11 cellular contexts compared by ENCODE assay signal in genomic region chr5:177510567-177511053, GRCh38. TPM values are rescaled to one million over a fixed set of nuclear protein-coding genes. Genes with fewer than 3 reads are reported as not detected.
DNase-seq lines count a peak whose midpoint lies in the region; ATAC-seq, FAIRE-seq and TF ChIP-seq lines count a peak whose summit lies in the region.
"Had no signal": no experiment of that assay in that cellular context is flagged by ENCODE, and none has a peak within 500 bp of the region (broad histone marks: within the 10 kb centered on the region; RNA-seq: fewer than 3 reads in every experiment).

No MANE protein-coding gene starts in this region.

- H3K27me3 ChIP-seq in BLaER1 treated with 17β-estradiol and CSF1 and Interleukin-3, amounts not matched to agents 10 nM and 100 nM: no peaks in the 10 kb centered on the region
- H3K27me3 ChIP-seq in K562 (ENCODE audit: control insufficient read depth in 2 of 2, insufficient read depth in 2 of 2, low read length in 2 of 2) (no peaks in the 10 kb centered on the region), gastroesophageal sphincter (no peaks in the 10 kb centered on the region)
- H3K27me3 ChIP-seq: tibial artery had no signal

- H2AFZ ChIP-seq in K562 (ENCODE audit: low read depth, low read length): no peak overlapping the region

- POLR2A ChIA-PET in K562 (lab: Yijun Ruan, JAX): interaction anchor here (1.0 to 4.5 kb wide), 4 partner anchors 12 to 15 kb away, joined by 3 to 26 read pairs (median 7); partner anchors contain the start of gene PDLIM7

- TF ChIP-seq EP300 in K562 (IDR thresholded peaks at IDR 0.05; ENCODE audit: low read length) (no peak), gastroesophageal sphincter (IDR thresholded peaks at IDR 0.05) (no peak)

- FAIRE-seq in K562 (lab: Jason Lieb, UNC): peak; percentile 58

- WGBS in K562 (ENCODE audit: insufficient coverage, low coverage, missing lambda C conversion rate): 86% methylated on average over 14 of the region's 15 CpGs
- WGBS in gastroesophageal sphincter (ENCODE audit: low coverage in 1 of 2), 2 donors: 83 to 92% methylated on average over 6 to 11 of the region's 15 CpGs

- TF ChIP-seq POLR2A in K562 (conservative IDR thresholded peaks at IDR 0.05) (peak; percentile 24; the same call in 1 of the 2 replicates), gastroesophageal sphincter (IDR thresholded peaks at IDR 0.05) (no peak)

- H4K20me1 ChIP-seq in BLaER1 treated with 17β-estradiol and CSF1 and Interleukin-3, amounts not matched to agents 10 nM and 100 nM: peaks cover 10 to 37% (median 30%) of the 10 kb centered on the region in 11 experiments; a peak in 20 of 22 replicates
- no peaks in the 10 kb centered on the region for H4K20me1 ChIP-seq in K562 (replicated peaks; ENCODE audit: control insufficient read depth, insufficient read depth, low read length)

- H3K4me1 ChIP-seq in BLaER1 treated with 17β-estradiol and CSF1 and Interleukin-3, amounts not matched to agents 10 nM and 100 nM: peaks cover 70 to 86% (median 78%) of the 10 kb centered on the region in 10 experiments
- H3K4me1 ChIP-seq in K562 (replicated peaks in 1 of 2; ENCODE audit: control insufficient read depth in 2 of 2, insufficient read depth in 2 of 2, low read length in 2 of 2) (peaks cover 28 to 58% of the 10 kb centered on the region in 2 experiments), gastroesophageal sphincter (peaks cover 0 to 17% (median 3%) of the 10 kb centered on the region in 3 donors)

- H3K9me3 ChIP-seq in BLaER1 treated with 17β-estradiol and CSF1 and Interleukin-3, amounts not matched to agents 10 nM and 100 nM (replicated peaks in 1 of 11): no peaks in the 10 kb centered on the region
- no peaks in the 10 kb centered on the region for H3K9me3 ChIP-seq in K562 (replicated peaks; ENCODE audit: control insufficient read depth, insufficient read depth, low read depth, low read length)
- H3K9me3 ChIP-seq in gastroesophageal sphincter: no peaks in the 10 kb centered on the region
- H3K9me3 ChIP-seq: tibial artery had no signal

- no peak for TF ChIP-seq RAD21 in K562 (CRISPR knock-in tag; conservative IDR thresholded peaks at IDR 0.05 in 1 of 2, IDR thresholded peaks at IDR 0.05 in 1 of 2)

- TF ChIP-seq CTCF in K562 (IDR thresholded peaks at IDR 0.05 in 2 of 3, conservative IDR thresholded peaks at IDR 0.05 in 1 of 3; ENCODE audit: insufficient read depth in 2 of 3, low read depth in 1 of 3, low read length in 3 of 3): no peak
- TF ChIP-seq CTCF in gastroesophageal sphincter (IDR thresholded peaks at IDR 0.05): no peak

- peak overlapping the region; percentile 93 to 100 (median 98) for H3K27ac ChIP-seq in BLaER1 treated with 17β-estradiol and CSF1 and Interleukin-3, amounts not matched to agents 10 nM and 100 nM
- H3K27ac ChIP-seq in K562 (ENCODE audit: extremely low read depth, low read depth, low read length) (peak overlapping the region; percentile 80; the same call in 1 of the 3 replicates), gastroesophageal sphincter (no peak overlapping the region)
- H3K27ac ChIP-seq: tibial artery had no signal

- ATAC-seq in GM19452 (IDR thresholded peaks at IDR 0.05; ENCODE audit: unreplicated experiment) (peak; percentile 47), HG03521 (IDR thresholded peaks at IDR 0.05; ENCODE audit: unreplicated experiment) (peak; percentile 29), K562 (no peak), HG02763 (IDR thresholded peaks at IDR 0.05; ENCODE audit: unreplicated experiment) (no peak), gastroesophageal sphincter (no peak)

- no TSS peak for BruUV-seq in K562 (replicated peaks; lab: Mats Ljungman, UMichigan)

- intact Hi-C loops in K562 (cut with micrococcal nuclease): no loop called here

- H3K9ac ChIP-seq in BLaER1 treated with 17β-estradiol and CSF1 and Interleukin-3, amounts not matched to agents 10 nM and 100 nM: peak overlapping the region; percentile 91 to 100 (median 95)
- peak overlapping the region in 1 of 2 experiments; percentile 53; a peak in 2 of 4 replicates for H3K9ac ChIP-seq in K562 (ENCODE audit: insufficient read depth in 1 of 2, low read depth in 2 of 2, low read length in 2 of 2)

- H3K36me3 ChIP-seq in BLaER1 treated with 17β-estradiol and CSF1 and Interleukin-3, amounts not matched to agents 10 nM and 100 nM: peaks cover 65 to 83% (median 70%) of the 10 kb centered on the region in 11 experiments
- peaks cover 75% of the 10 kb centered on the region for H3K36me3 ChIP-seq in K562 (ENCODE audit: control insufficient read depth, insufficient read depth, low read length)
- H3K36me3 ChIP-seq in gastroesophageal sphincter: peaks cover 0 to 57% of the 10 kb centered on the region in 2 donors

- H3K79me2 ChIP-seq in K562 (ENCODE audit: control insufficient read depth, insufficient read depth, low read length): peaks cover 28% of the 10 kb centered on the region

- peak overlapping the region; percentile 94 to 100 (median 99) for H3K4me2 ChIP-seq in BLaER1 treated with 17β-estradiol and CSF1 and Interleukin-3, amounts not matched to agents 10 nM and 100 nM
- no peak overlapping the region for H3K4me2 ChIP-seq in K562 (ENCODE audit: insufficient read depth, low read length)

- in situ Hi-C loops in K562 (cut with MboI): no loop called here

- no peak for DNase-seq in K562 (ENCODE audit: extremely low read depth in 1 of 4, low spot score in 3 of 4)
- DNase-seq in NCI-H187 (lab: John Stamatoyannopoulos, UW): no peak
- DNase-seq in dermis blood vessel endothelial cell: no peak
- DNase-seq: activated CD4-positive, alpha-beta T cell treated with anti-CD3 and anti-CD28 coated beads, Interleukin-2, amount 10 ng/mL, durations not matched to agents 24 days and 14 days; NCI-H524; tibial artery had no signal

- H3K9me1 ChIP-seq in K562 (ENCODE audit: control insufficient read depth, insufficient read depth, low read length): no peaks in the 10 kb centered on the region

- CTCF ChIA-PET in K562 (lab: Yijun Ruan, JAX; ENCODE audit: low intra/inter-chr PET ratio): interaction anchor here (0.6 kb wide), 1 partner anchor 54 kb away, joined by 3 read pairs; no protein-coding TSS in a partner anchor

- peak overlapping the region; percentile 74 to 92 (median 79); a peak in 19 of 20 replicates for H3K4me3 ChIP-seq in BLaER1 treated with 17β-estradiol and CSF1 and Interleukin-3, amounts not matched to agents 10 nM and 100 nM
- H3K4me3 ChIP-seq in K562 (no peak overlapping the region), gastroesophageal sphincter (no peak overlapping the region)
- H3K4me3 ChIP-seq: tibial artery had no signal

RNA-seq across cellular contexts. Expression of gene DOK3, which starts 1.0 kb away (rescaled TPM):
- 31.3 and 80.0 TPM in 2 replicates for total RNA-seq in K562 (2011; cell fraction: chromatin; rRNA removed; ENCODE audit: low replicate concordance)
- total RNA-seq in K562 (2011; cell fraction: nucleolus; rRNA removed): 40.8 and 45.7 TPM in 2 replicates
- total RNA-seq in K562 (2011; cell fraction: nucleoplasm; rRNA removed): 31.9 and 45.3 TPM in 2 replicates
- total RNA-seq in K562 (2014; rRNA removed) (9.2 and 11.0 TPM in 2 replicates), K562 (2014; rRNA removed; fragmentation: Illumina TruSeq; extraction: Trizol) (2.0 TPM in 2 replicates), K562 (2015; rRNA removed; fragmentation: Illumina TruSeq; extraction: Trizol) (5.9 and 7.2 TPM in 2 replicates), K562 (2021) (15.7 and 21.1 TPM in 2 replicates), gastroesophageal sphincter (10 to 100 TPM in 1 of 4 donors, 1 to 10 TPM in 3; 6.1 to 16.6 (median 6.6) TPM), dermis blood vessel endothelial cell (2.0 and 4.6 TPM in 2 replicates)
- polyA plus RNA-seq in K562 (2011; rRNA removed) (8.0 and 16.1 TPM in 2 replicates), K562 (2014; fragmentation: Illumina TruSeq; extraction: Trizol) (10.1 and 12.5 TPM in 2 replicates), K562 (2014; fragmentation: Nextera tagmentation; extraction: Ambion mirVana) (1 to 10 TPM; 1.3 to 1.7 TPM), K562 (2014; rRNA removed) (16.9 and 23.0 TPM in 2 replicates)
- 15.1 and 21.5 TPM in 2 replicates for polyA plus RNA-seq in K562 (2011; cell fraction: cytosol; rRNA removed)
- 70.3 and 111 TPM in 2 replicates for polyA plus RNA-seq in K562 (2011; cell fraction: nucleus; rRNA removed)
- 14.5 and 23.5 TPM in 2 replicates for polyA plus RNA-seq in K562 (2012)
- 3.9 and 4.1 TPM in 2 replicates for polyA minus RNA-seq in K562 (2011; rRNA and poly(A)+ RNA removed)
- 7.4 and 11.9 TPM in 2 replicates for polyA minus RNA-seq in K562 (2011; cell fraction: cytosol; rRNA and poly(A)+ RNA removed)
- 18.3 and 19.9 TPM in 2 replicates for polyA minus RNA-seq in K562 (2011; cell fraction: nucleus; rRNA and poly(A)+ RNA removed)

RNA-seq across cellular contexts. Expression of gene DDX41, which starts 6.2 kb away (rescaled TPM):
- total RNA-seq in K562 (2011; cell fraction: chromatin; rRNA removed; ENCODE audit: low replicate concordance): 156 and 392 TPM in 2 replicates
- total RNA-seq in K562 (2011; cell fraction: nucleolus; rRNA removed): 235 and 242 TPM in 2 replicates
- total RNA-seq in K562 (2011; cell fraction: nucleoplasm; rRNA removed): 123 and 170 TPM in 2 replicates
- 284 and 396 TPM in 2 replicates for total RNA-seq in K562 (2014; rRNA removed)
- total RNA-seq in K562 (2014; rRNA removed; fragmentation: Illumina TruSeq; extraction: Trizol): 41.4 and 53.7 TPM in 2 replicates
- 97.1 and 116 TPM in 2 replicates for total RNA-seq in K562 (2015; rRNA removed; fragmentation: Illumina TruSeq; extraction: Trizol)
- total RNA-seq in K562 (2021): 164 and 167 TPM in 2 replicates
- 138 and 148 TPM in 2 replicates for polyA plus RNA-seq in K562 (2011; rRNA removed)
- polyA plus RNA-seq in K562 (2011; cell fraction: cytosol; rRNA removed): 199 and 327 TPM in 2 replicates
- 545 and 753 TPM in 2 replicates for polyA plus RNA-seq in K562 (2011; cell fraction: nucleus; rRNA removed)
- polyA plus RNA-seq in K562 (2012): 166 and 178 TPM in 2 replicates
- polyA plus RNA-seq in K562 (2014; fragmentation: Illumina TruSeq; extraction: Trizol): 94.9 and 113 TPM in 2 replicates
- 10 to 100 TPM; 38.2 to 60.1 TPM for polyA plus RNA-seq in K562 (2014; fragmentation: Nextera tagmentation; extraction: Ambion mirVana)
- 234 and 236 TPM in 2 replicates for polyA plus RNA-seq in K562 (2014; rRNA removed)
- polyA minus RNA-seq in K562 (2011; rRNA and poly(A)+ RNA removed): 143 and 154 TPM in 2 replicates
- polyA minus RNA-seq in K562 (2011; cell fraction: cytosol; rRNA and poly(A)+ RNA removed): 157 and 376 TPM in 2 replicates
- polyA minus RNA-seq in K562 (2011; cell fraction: nucleus; rRNA and poly(A)+ RNA removed): 191 and 218 TPM in 2 replicates
- 10 to 100 TPM; 64.5 to 80.8 (median 68.5) TPM for total RNA-seq in gastroesophageal sphincter
- 68.2 and 98.8 TPM in 2 replicates for total RNA-seq in dermis blood vessel endothelial cell

RNA-seq across cellular contexts. Expression of gene PDLIM7, which starts 13.2 kb away (rescaled TPM):
- total RNA-seq in K562 (2011; cell fraction: chromatin; rRNA removed; ENCODE audit: low replicate concordance): 145 and 420 TPM in 2 replicates
- 271 and 275 TPM in 2 replicates for total RNA-seq in K562 (2011; cell fraction: nucleolus; rRNA removed)
- 200 and 231 TPM in 2 replicates for total RNA-seq in K562 (2011; cell fraction: nucleoplasm; rRNA removed)
- total RNA-seq in K562 (2014; rRNA removed): 85.6 and 89.0 TPM in 2 replicates
- 6.4 and 10.4 TPM in 2 replicates for total RNA-seq in K562 (2014; rRNA removed; fragmentation: Illumina TruSeq; extraction: Trizol)
- total RNA-seq in K562 (2015; rRNA removed; fragmentation: Illumina TruSeq; extraction: Trizol): 32.6 and 38.1 TPM in 2 replicates
- 112 and 124 TPM in 2 replicates for total RNA-seq in K562 (2021)
- 34.7 and 66.8 TPM in 2 replicates for polyA plus RNA-seq in K562 (2011; rRNA removed)
- polyA plus RNA-seq in K562 (2011; cell fraction: cytosol; rRNA removed): 40.6 and 105 TPM in 2 replicates
- 255 and 454 TPM in 2 replicates for polyA plus RNA-seq in K562 (2011; cell fraction: nucleus; rRNA removed)
- polyA plus RNA-seq in K562 (2012): 79.5 and 127 TPM in 2 replicates
- 25.5 and 49.4 TPM in 2 replicates for polyA plus RNA-seq in K562 (2014; fragmentation: Illumina TruSeq; extraction: Trizol)
- 1 to 10 TPM; 2.1 to 4.1 TPM for polyA plus RNA-seq in K562 (2014; fragmentation: Nextera tagmentation; extraction: Ambion mirVana)
- 115 and 119 TPM in 2 replicates for polyA plus RNA-seq in K562 (2014; rRNA removed)
- polyA minus RNA-seq in K562 (2011; rRNA and poly(A)+ RNA removed): 18.4 and 18.7 TPM in 2 replicates
- 39.0 and 41.5 TPM in 2 replicates for polyA minus RNA-seq in K562 (2011; cell fraction: cytosol; rRNA and poly(A)+ RNA removed)
- polyA minus RNA-seq in K562 (2011; cell fraction: nucleus; rRNA and poly(A)+ RNA removed): 90.7 and 100 TPM in 2 replicates
- 100 to 1,000 TPM; 336 to 863 (median 437) TPM for total RNA-seq in gastroesophageal sphincter
- 38.3 and 73.0 TPM in 2 replicates for total RNA-seq in dermis blood vessel endothelial cell

RNA-seq across cellular contexts. Expression of gene DBN1, which starts 37.2 kb away (rescaled TPM):
- total RNA-seq in K562 (2011; cell fraction: chromatin; rRNA removed; ENCODE audit: low replicate concordance): 62.9 and 114 TPM in 2 replicates
- 51.0 and 54.6 TPM in 2 replicates for total RNA-seq in K562 (2011; cell fraction: nucleolus; rRNA removed)
- 24.9 and 46.2 TPM in 2 replicates for total RNA-seq in K562 (2011; cell fraction: nucleoplasm; rRNA removed)
- 72.9 and 87.2 TPM in 2 replicates for total RNA-seq in K562 (2014; rRNA removed)
- 11.7 and 12.3 TPM in 2 replicates for total RNA-seq in K562 (2014; rRNA removed; fragmentation: Illumina TruSeq; extraction: Trizol)
- total RNA-seq in K562 (2015; rRNA removed; fragmentation: Illumina TruSeq; extraction: Trizol): 27.9 and 33.0 TPM in 2 replicates
- 78.9 and 84.3 TPM in 2 replicates for total RNA-seq in K562 (2021)
- polyA plus RNA-seq in K562 (2011; rRNA removed): 34.3 and 44.2 TPM in 2 replicates
- 21.2 and 83.9 TPM in 2 replicates for polyA plus RNA-seq in K562 (2011; cell fraction: cytosol; rRNA removed)
- polyA plus RNA-seq in K562 (2011; cell fraction: nucleus; rRNA removed): 142 and 188 TPM in 2 replicates
- 44.7 and 45.1 TPM in 2 replicates for polyA plus RNA-seq in K562 (2012)
- polyA plus RNA-seq in K562 (2014; fragmentation: Illumina TruSeq; extraction: Trizol): 22.1 and 54.4 TPM in 2 replicates
- polyA plus RNA-seq in K562 (2014; fragmentation: Nextera tagmentation; extraction: Ambion mirVana): under 1 TPM; 0.25 to 0.34 TPM
- polyA plus RNA-seq in K562 (2014; rRNA removed): 53.2 and 81.8 TPM in 2 replicates
- 20.0 and 24.6 TPM in 2 replicates for polyA minus RNA-seq in K562 (2011; rRNA and poly(A)+ RNA removed)
- 26.6 and 37.0 TPM in 2 replicates for polyA minus RNA-seq in K562 (2011; cell fraction: cytosol; rRNA and poly(A)+ RNA removed)
- polyA minus RNA-seq in K562 (2011; cell fraction: nucleus; rRNA and poly(A)+ RNA removed): 30.0 and 61.5 TPM in 2 replicates
- total RNA-seq in gastroesophageal sphincter: 100 to 1,000 TPM in 3 of 4 donors, 10 to 100 TPM in 1; 87.1 to 154 (median 124) TPM
- total RNA-seq in dermis blood vessel endothelial cell: 147 and 157 TPM in 2 replicates

RNA-seq across cellular contexts. Expression of gene FAM193B, which starts 43.8 kb away (rescaled TPM):
- total RNA-seq in K562 (2011; cell fraction: chromatin; rRNA removed; ENCODE audit: low replicate concordance): 296 and 489 TPM in 2 replicates
- 300 and 332 TPM in 2 replicates for total RNA-seq in K562 (2011; cell fraction: nucleolus; rRNA removed)
- total RNA-seq in K562 (2011; cell fraction: nucleoplasm; rRNA removed): 230 and 273 TPM in 2 replicates
- total RNA-seq in K562 (2014; rRNA removed): 33.6 and 53.1 TPM in 2 replicates
- 15.2 and 18.0 TPM in 2 replicates for total RNA-seq in K562 (2014; rRNA removed; fragmentation: Illumina TruSeq; extraction: Trizol)
- 31.7 and 37.3 TPM in 2 replicates for total RNA-seq in K562 (2015; rRNA removed; fragmentation: Illumina TruSeq; extraction: Trizol)
- 58.7 and 59.4 TPM in 2 replicates for total RNA-seq in K562 (2021)
- 51.5 and 73.5 TPM in 2 replicates for polyA plus RNA-seq in K562 (2011; rRNA removed)
- 30.7 and 38.5 TPM in 2 replicates for polyA plus RNA-seq in K562 (2011; cell fraction: cytosol; rRNA removed)
- polyA plus RNA-seq in K562 (2011; cell fraction: nucleus; rRNA removed): 492 and 661 TPM in 2 replicates
- polyA plus RNA-seq in K562 (2012): 52.7 and 87.6 TPM in 2 replicates
- polyA plus RNA-seq in K562 (2014; fragmentation: Illumina TruSeq; extraction: Trizol): 44.1 and 45.0 TPM in 2 replicates
- 1 to 10 TPM; 4.4 to 5.0 TPM for polyA plus RNA-seq in K562 (2014; fragmentation: Nextera tagmentation; extraction: Ambion mirVana)
- polyA plus RNA-seq in K562 (2014; rRNA removed): 73.4 and 76.4 TPM in 2 replicates
- polyA minus RNA-seq in K562 (2011; rRNA and poly(A)+ RNA removed): 11.0 and 15.0 TPM in 2 replicates
- 10.5 and 24.3 TPM in 2 replicates for polyA minus RNA-seq in K562 (2011; cell fraction: cytosol; rRNA and poly(A)+ RNA removed)
- polyA minus RNA-seq in K562 (2011; cell fraction: nucleus; rRNA and poly(A)+ RNA removed): 47.3 and 51.4 TPM in 2 replicates
- total RNA-seq in gastroesophageal sphincter: 10 to 100 TPM; 29.7 to 90.3 (median 44.5) TPM
- total RNA-seq in dermis blood vessel endothelial cell: 14.6 and 31.0 TPM in 2 replicates

Comparison
In these comparisons a context has a peak if more than half of its experiments do, and no peak if none do; other contexts are left out.
1. H3K27ac ChIP-seq: peak in BLaER1 treated with 17β-estradiol and CSF1 and Interleukin-3, amounts not matched to agents 10 nM and 100 nM (11 of 11) and K562 (single experiment); none in gastroesophageal sphincter (0 of 4).
2. H3K4me3 ChIP-seq: peak in BLaER1 treated with 17β-estradiol and CSF1 and Interleukin-3, amounts not matched to agents 10 nM and 100 nM (10 of 10); none in K562 (single experiment) and gastroesophageal sphincter (0 of 2).
3. ATAC-seq: peak in GM19452 (single experiment) and HG03521 (single experiment); none in K562 (single experiment), HG02763 (single experiment) and gastroesophageal sphincter (single experiment).